In genomic region chr6:80028591-80028990, GRCh38 we compare ENCODE assay signal across 25 cellular contexts.
"Had no signal": no experiment of that assay in that cellular context is flagged by ENCODE, and none has a peak within 500 bp of the region (broad histone marks: within the 10 kb centered on the region; RNA-seq: fewer than 3 reads in every experiment).

No MANE protein-coding gene starts in this region.

- H3K9ac ChIP-seq: neural progenitor cell, parathyroid adenoma had no signal

- DNase-seq: naive thymus-derived CD4-positive, alpha-beta T cell; natural killer cell; occipital lobe; ovary; psoas muscle; right cardiac atrium; spleen; stimulated activated CD4-positive, alpha-beta T cell treated with anti-CD3 and anti-CD28 coated beads, Interleukin-15, amount 100 ng/mL, for 24 hours; stimulated activated CD4-positive, alpha-beta T cell treated with anti-CD3 and anti-CD28 coated beads, Interleukin-2, amount 100 ng/mL, for 24 hours; stimulated activated CD4-positive, alpha-beta T cell treated with anti-CD3 and anti-CD28 coated beads, Interleukin-2, amount 100 ng/mL, for 48 hours; stimulated activated CD4-positive, alpha-beta T cell treated with anti-CD3 and anti-CD28 coated beads, Interleukin-4, amount 100 ng/mL, for 24 hours; stimulated activated naive B cell treated with anti-CD40 and anti-IgM and Interleukin-4, amounts not matched to agents 10 μg/mL and 1 μg/mL and 100 μg/mL, for 72 hours; stimulated activated naive CD4-positive, alpha-beta T cell treated with Interleukin-2 at 50 U/mL for 16 hours; stomach; thyroid gland; trophoblast cell; upper lobe of left lung; uterus had no signal

- H3K4me2 ChIP-seq: neural progenitor cell, smooth muscle cell had no signal

- H3K27me3 ChIP-seq: neural progenitor cell, ovary, spleen, stomach, thyroid gland, tibial nerve, upper lobe of left lung, uterus had no signal

- H3K4me1 ChIP-seq: neural progenitor cell, parathyroid adenoma, psoas muscle, spleen, stomach, thyroid gland, tibial nerve, upper lobe of left lung, uterus had no signal

- H3K9me3 ChIP-seq: ovary, psoas muscle, spleen, stomach, thoracic aorta, thyroid gland, tibial nerve, upper lobe of left lung, uterus had no signal

- H3K27ac ChIP-seq: neural progenitor cell, ovary, parathyroid adenoma, psoas muscle, skin epidermis, spleen, stomach, thoracic aorta, thyroid gland, tibial nerve, upper lobe of left lung, uterus had no signal

- H3K36me3 ChIP-seq: ovary, stomach, thoracic aorta, thyroid gland, tibial nerve, upper lobe of left lung, uterus had no signal

- H2AFZ ChIP-seq: neural progenitor cell, parathyroid adenoma had no signal

- H3K79me2 ChIP-seq: parathyroid adenoma had no signal

- H3K4me3 ChIP-seq: neural progenitor cell, ovary, psoas muscle, skin epidermis, smooth muscle cell, spleen, stomach, thoracic aorta, thyroid gland, tibial nerve, upper lobe of left lung, uterus had no signal

- ATAC-seq: naive thymus-derived CD4-positive, alpha-beta T cell; natural killer cell; psoas muscle; right cardiac atrium; sciatic nerve had no signal
